22 cellular contexts compared by ENCODE assay signal in the genomic region with DNA sequence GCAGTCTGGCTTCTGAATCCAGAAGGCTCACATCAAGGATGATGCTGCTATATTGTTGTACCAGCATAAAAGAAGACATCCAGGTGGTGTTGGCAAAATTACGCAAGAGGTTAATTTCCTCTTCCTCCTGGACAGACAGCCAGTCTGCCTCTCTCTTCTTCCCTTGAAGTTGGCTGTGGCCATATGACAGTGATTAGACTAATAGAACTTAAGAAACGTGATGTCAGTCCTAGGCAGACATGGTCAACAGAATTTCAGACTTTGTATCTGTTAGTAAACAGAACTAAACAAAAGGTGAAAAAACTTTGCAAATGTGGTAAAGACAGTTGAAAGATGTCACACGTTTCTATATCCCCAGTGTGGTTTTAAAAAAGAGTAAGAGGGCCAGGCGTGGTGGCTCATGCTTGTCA.
DNase-seq lines count a peak whose midpoint lies in the region; ATAC-seq, FAIRE-seq and TF ChIP-seq lines count a peak whose summit lies in the region.
"Had no signal": no experiment of that assay in that cellular context is flagged by ENCODE, and none has a peak within 500 bp of the region (broad histone marks: within the 10 kb centered on the region; RNA-seq: fewer than 3 reads in every experiment).

No MANE protein-coding gene starts in this region.

- ATAC-seq in HepG2 (no peak), right lobe of liver (no peak), GM21717 (IDR thresholded peaks at IDR 0.05; ENCODE audit: unreplicated experiment) (no peak)
- ATAC-seq in effector memory CD8-positive, alpha-beta T cell (replicated peaks), result peak; percentile 42
- ATAC-seq: Right ventricle myocardium inferior, T-helper 17 cell had no signal

- H3K9ac ChIP-seq in HepG2 (ENCODE audit: insufficient read depth, low read depth, low read length), result no peak overlapping the region
- H3K9ac ChIP-seq in MM.1S (ENCODE audit: low read length), result no peak overlapping the region
- H3K9ac ChIP-seq: GM23248 had no signal

- H3K27me3 Mint-ChIP-seq in effector memory CD8-positive, alpha-beta T cell, result no peaks in the 10 kb centered on the region
- H3K27me3 Mint-ChIP-seq: T-helper 17 cell had no signal

- FAIRE-seq in HepG2 (lab: Jason Lieb, UNC), result no peak
- FAIRE-seq: A204.1, D721Med had no signal

- intact Hi-C loops in HepG2 (cut with micrococcal nuclease; ENCODE audit: unreplicated experiment), result no loop called here
- intact Hi-C loops in right lobe of liver (cut with DNase I), result no loop called here

- in situ Hi-C loops in HepG2 (cut with HindIII; ENCODE audit: extremely low pct_ligation_motif_present, low pct_unique_long_range_greater_than_20kb), result no loop called here

- WGBS in HepG2 (ENCODE audit: low lambda C conversion rate), result 23% methylated on average over 4 of the region's 4 CpGs
- WGBS in right lobe of liver (ENCODE audit: insufficient coverage, low coverage, low lambda C conversion rate, missing lambda C conversion rate), result 42% methylated on average over 4 of the region's 4 CpGs

- TF ChIP-seq EP300 in HepG2 (IDR thresholded peaks at IDR 0.05; ENCODE audit: low read depth in 2 of 2, low read length in 2 of 2) (no peak), HepG2 (CRISPR knock-in tag; IDR thresholded peaks at IDR 0.05; ENCODE audit: borderline replicate concordance) (no peak)

- H2AFZ ChIP-seq in HepG2 (ENCODE audit: low read length) (no peak overlapping the region), MM.1S (ENCODE audit: low read length) (no peak overlapping the region)
- H2AFZ ChIP-seq: GM23248 had no signal

- H3K27me3 ChIP-seq in HepG2 (ENCODE audit: control insufficient read depth in 1 of 2, insufficient read depth in 2 of 2, low read length in 2 of 2), result no peaks in the 10 kb centered on the region
- H3K27me3 ChIP-seq in right lobe of liver, result no peaks in the 10 kb centered on the region
- H3K27me3 ChIP-seq in MM.1S (replicated peaks; ENCODE audit: insufficient read depth, low read length), result no peaks in the 10 kb centered on the region

- no TSS peak for BruUV-seq in HepG2 (replicated peaks; lab: Mats Ljungman, UMichigan)

- H3K27ac Mint-ChIP-seq in effector memory CD8-positive, alpha-beta T cell, result peak overlapping the region; percentile 84 to 87
- H3K27ac Mint-ChIP-seq: T-helper 17 cell had no signal

- peaks cover 13% of the 10 kb centered on the region for H3F3A ChIP-seq in MM.1S (ENCODE audit: insufficient read depth, low read length)

- H3K79me2 ChIP-seq in HepG2 (ENCODE audit: insufficient read depth, low read length) (no peaks in the 10 kb centered on the region), MM.1S (ENCODE audit: low read length) (no peaks in the 10 kb centered on the region)

- no peak for DNase-seq in HepG2 (ENCODE audit: low spot score)
- DNase-seq in right lobe of liver, result no peak
- no peak for DNase-seq in MM.1S
- DNase-seq in effector memory CD8-positive, alpha-beta T cell, result peak in 1 of 3 experiments; percentile 10
- no peak for DNase-seq in GM10266 (ENCODE audit: extremely low spot score)
- no peak for DNase-seq in SKM-1 (lab: John Stamatoyannopoulos, UW; ENCODE audit: unreplicated experiment)
- DNase-seq: DMS53, EL, GF-D8, GM23248, HCEC 1CT, NCI-H1105, NCI-H2029 treated with DMSO at 0.1 percent for 48 hours, NCI-H2171, NCI-H524 treated with DMSO at 0.1 percent for 48 hours, SW 1271, T-helper 17 cell had no signal

- H3K9me3 ChIP-seq in HepG2 (ENCODE audit: low read length), result no peaks in the 10 kb centered on the region
- H3K9me3 ChIP-seq in right lobe of liver, result no peaks in the 10 kb centered on the region
- H3K9me3 ChIP-seq in MM.1S (replicated peaks; ENCODE audit: insufficient read depth, low read length), result no peaks in the 10 kb centered on the region

- no peak for TF ChIP-seq RAD21 in HepG2 (CRISPR knock-in tag; IDR thresholded peaks at IDR 0.05)

- H3K4me3 ChIP-seq in HepG2 (replicated peaks in 1 of 3; ENCODE audit: insufficient read depth in 1 of 3, low read depth in 2 of 3, low read length in 3 of 3) (no peak overlapping the region), right lobe of liver (no peak overlapping the region), MM.1S (ENCODE audit: low read length) (no peak overlapping the region)
- H3K4me3 ChIP-seq: GM23248 had no signal

- H3K36me3 ChIP-seq in HepG2 (replicated peaks in 1 of 2; ENCODE audit: control insufficient read depth in 1 of 2, insufficient read depth in 2 of 2, low read length in 2 of 2), result no peaks in the 10 kb centered on the region
- H3K36me3 ChIP-seq in right lobe of liver, result no peaks in the 10 kb centered on the region
- H3K36me3 ChIP-seq in MM.1S (replicated peaks; ENCODE audit: insufficient read depth, low read length), result no peaks in the 10 kb centered on the region

- no peaks in the 10 kb centered on the region for H3K9me3 Mint-ChIP-seq in effector memory CD8-positive, alpha-beta T cell

- H3K27ac ChIP-seq in HepG2 (ENCODE audit: extremely low read length, insufficient read depth, low read length), result no peak overlapping the region
- H3K27ac ChIP-seq in right lobe of liver, result no peak overlapping the region
- H3K27ac ChIP-seq in MM.1S (ENCODE audit: low read length), result peak overlapping the region; percentile 92
- H3K27ac ChIP-seq: C4-2B, GM23248 had no signal

- H3K9me2 ChIP-seq in MM.1S (replicated peaks; ENCODE audit: insufficient read depth, low read length), result no peaks in the 10 kb centered on the region

- TF ChIP-seq CTCF in HepG2 (CRISPR knock-in tag; IDR thresholded peaks at IDR 0.05), result no peak
- no peak for TF ChIP-seq CTCF in right lobe of liver (IDR thresholded peaks at IDR 0.05)
- no peak for TF ChIP-seq CTCF in MM.1S (IDR thresholded peaks at IDR 0.05; ENCODE audit: low read length)
- no peak for TF ChIP-seq CTCF in GM10266 (IDR thresholded peaks at IDR 0.05; ENCODE audit: control insufficient read depth, insufficient read depth, low read depth, missing control alignments)

- TF ChIP-seq POLR2A in HepG2 (IDR thresholded peaks at IDR 0.05; ENCODE audit: insufficient read depth in 1 of 2, low read depth in 2 of 2, low read length in 2 of 2) (no peak), right lobe of liver (IDR thresholded peaks at IDR 0.05) (no peak)

- H3K4me1 ChIP-seq in HepG2 (ENCODE audit: insufficient read depth, low read length) (no peaks in the 10 kb centered on the region), right lobe of liver (no peaks in the 10 kb centered on the region), MM.1S (ENCODE audit: low read length) (peaks cover 38% of the 10 kb centered on the region)

- CTCF ChIA-PET in HepG2 (lab: Yijun Ruan, JAX; ENCODE audit: low intra/inter-chr PET ratio, low total read pairs), result no interaction called here

- peaks cover 25 to 60% of the 10 kb centered on the region in 2 donors for H3K4me1 Mint-ChIP-seq in effector memory CD8-positive, alpha-beta T cell (ENCODE audit: low read depth in 2 of 2)
- H3K4me1 Mint-ChIP-seq: T-helper 17 cell had no signal

- POLR2A ChIA-PET in HepG2 (lab: Yijun Ruan, JAX), result no interaction called here

- peaks cover 7% of the 10 kb centered on the region for H3K36me3 Mint-ChIP-seq in effector memory CD8-positive, alpha-beta T cell (ENCODE audit: insufficient read depth)

- H3K4me2 ChIP-seq in HepG2 (ENCODE audit: low read depth, low read length) (no peak overlapping the region), MM.1S (ENCODE audit: low read depth, low read length) (no peak overlapping the region)

- no peaks in the 10 kb centered on the region for H4K20me1 ChIP-seq in HepG2 (ENCODE audit: insufficient read depth, low read length)
- H4K20me1 ChIP-seq in MM.1S (ENCODE audit: insufficient read depth, low read length), result no peaks in the 10 kb centered on the region

- peak overlapping the region in 1 of 2 donors; percentile 11 for H3K4me3 Mint-ChIP-seq in effector memory CD8-positive, alpha-beta T cell
- H3K4me3 Mint-ChIP-seq: T-helper 17 cell had no signal

TF ChIP-seq in HepG2, 621 proteins besides CTCF, POLR2A, EP300 and RAD21:
- TF ChIP-seq CHD2 (IDR thresholded peaks at IDR 0.05; ENCODE audit: low read depth, low read length), result no peak
- peak; percentile 37; the same call in 1 of the 2 replicates for TF ChIP-seq CEBPB (IDR thresholded peaks at IDR 0.05; ENCODE audit: borderline replicate concordance, low read depth, low read length)
TF ChIP-seq in HepG2: peak in this region for 1.
